ENCODE assay signal across 1 cellular context in the genomic region with DNA sequence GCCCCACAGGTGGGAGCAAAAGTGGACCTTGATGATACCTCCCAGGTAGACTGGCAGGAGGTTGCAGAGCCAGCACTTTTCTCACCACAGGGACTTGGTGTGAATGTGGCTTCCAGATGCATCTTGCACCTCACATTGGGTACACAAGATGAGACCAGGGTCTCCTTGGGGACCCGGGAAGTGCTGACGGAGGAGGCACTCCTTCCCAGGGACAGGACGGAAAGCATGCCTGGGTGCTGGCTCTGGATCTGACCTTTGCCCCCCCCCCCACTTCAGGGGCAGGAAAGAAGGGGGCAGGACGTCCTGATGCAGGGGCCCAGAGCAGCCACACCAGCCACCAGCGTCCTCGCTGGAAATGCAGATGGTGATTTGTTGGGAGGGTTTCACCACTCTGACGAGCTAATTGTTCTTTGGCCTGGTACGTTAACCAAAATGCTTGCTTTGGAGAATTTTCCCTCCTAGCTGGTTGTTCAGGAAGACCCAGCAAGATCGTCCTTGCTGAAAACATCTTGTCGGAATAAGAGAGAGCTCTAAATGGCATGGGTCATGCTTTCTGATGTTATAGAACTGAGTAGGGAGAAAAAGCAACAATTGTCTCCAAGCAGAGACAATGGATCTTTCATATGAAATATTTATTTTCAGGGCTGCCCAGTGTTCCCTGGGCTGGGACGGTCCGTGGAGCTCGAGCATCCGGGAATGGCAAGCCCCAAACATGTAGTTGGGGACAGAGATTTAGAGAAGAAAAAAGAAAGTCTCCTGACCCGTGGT.
TF ChIP-seq lines count a peak whose summit lies in the region.

No MANE protein-coding gene starts in this region.

TF ChIP-seq in liver, 16 proteins besides CTCF, POLR2A, EP300 and RAD21 (continued from another document):
- TF ChIP-seq, protein P1, sequence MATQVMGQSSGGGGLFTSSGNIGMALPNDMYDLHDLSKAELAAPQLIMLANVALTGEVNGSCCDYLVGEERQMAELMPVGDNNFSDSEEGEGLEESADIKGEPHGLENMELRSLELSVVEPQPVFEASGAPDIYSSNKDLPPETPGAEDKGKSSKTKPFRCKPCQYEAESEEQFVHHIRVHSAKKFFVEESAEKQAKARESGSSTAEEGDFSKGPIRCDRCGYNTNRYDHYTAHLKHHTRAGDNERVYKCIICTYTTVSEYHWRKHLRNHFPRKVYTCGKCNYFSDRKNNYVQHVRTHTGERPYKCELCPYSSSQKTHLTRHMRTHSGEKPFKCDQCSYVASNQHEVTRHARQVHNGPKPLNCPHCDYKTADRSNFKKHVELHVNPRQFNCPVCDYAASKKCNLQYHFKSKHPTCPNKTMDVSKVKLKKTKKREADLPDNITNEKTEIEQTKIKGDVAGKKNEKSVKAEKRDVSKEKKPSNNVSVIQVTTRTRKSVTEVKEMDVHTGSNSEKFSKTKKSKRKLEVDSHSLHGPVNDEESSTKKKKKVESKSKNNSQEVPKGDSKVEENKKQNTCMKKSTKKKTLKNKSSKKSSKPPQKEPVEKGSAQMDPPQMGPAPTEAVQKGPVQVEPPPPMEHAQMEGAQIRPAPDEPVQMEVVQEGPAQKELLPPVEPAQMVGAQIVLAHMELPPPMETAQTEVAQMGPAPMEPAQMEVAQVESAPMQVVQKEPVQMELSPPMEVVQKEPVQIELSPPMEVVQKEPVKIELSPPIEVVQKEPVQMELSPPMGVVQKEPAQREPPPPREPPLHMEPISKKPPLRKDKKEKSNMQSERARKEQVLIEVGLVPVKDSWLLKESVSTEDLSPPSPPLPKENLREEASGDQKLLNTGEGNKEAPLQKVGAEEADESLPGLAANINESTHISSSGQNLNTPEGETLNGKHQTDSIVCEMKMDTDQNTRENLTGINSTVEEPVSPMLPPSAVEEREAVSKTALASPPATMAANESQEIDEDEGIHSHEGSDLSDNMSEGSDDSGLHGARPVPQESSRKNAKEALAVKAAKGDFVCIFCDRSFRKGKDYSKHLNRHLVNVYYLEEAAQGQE (IDR thresholded peaks at IDR 0.05) = no peak
- no peak for TF ChIP-seq FOXA2 (IDR thresholded peaks at IDR 0.05)
- no peak for TF ChIP-seq JUND (IDR thresholded peaks at IDR 0.05)
- no peak for TF ChIP-seq RXRA (IDR thresholded peaks at IDR 0.05)
- no peak for TF ChIP-seq SP1 (IDR thresholded peaks at IDR 0.05)
- no peak for TF ChIP-seq YY1 (IDR thresholded peaks at IDR 0.05)
- TF ChIP-seq, protein P2, sequence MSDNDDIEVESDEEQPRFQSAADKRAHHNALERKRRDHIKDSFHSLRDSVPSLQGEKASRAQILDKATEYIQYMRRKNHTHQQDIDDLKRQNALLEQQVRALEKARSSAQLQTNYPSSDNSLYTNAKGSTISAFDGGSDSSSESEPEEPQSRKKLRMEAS (IDR thresholded peaks at IDR 0.05) = no peak
TF ChIP-seq in liver: peak in this region for 0.
